ENCODE assay signal across 12 cellular contexts in genomic region chr1:228939001-228939691, GRCh38.
A peak's percentile ranks its signal among the peaks of the same experiment; 100 is the strongest.
DNase-seq lines count a peak whose midpoint lies in the region; ATAC-seq and TF ChIP-seq lines count a peak whose summit lies in the region.
"Had no signal": no experiment of that assay in that cellular context is flagged by ENCODE, and none has a peak within 500 bp of the region (broad histone marks: within the 10 kb centered on the region; RNA-seq: fewer than 3 reads in every experiment).

No MANE protein-coding gene starts in this region.

- no peak overlapping the region for H3K4me3 ChIP-seq in mesenchymal stem cell (ENCODE audit: insufficient read depth in 1 of 2, low read depth in 1 of 2, low read length in 2 of 2)
- H3K4me3 ChIP-seq in thoracic aorta = no peak overlapping the region
- H3K4me3 ChIP-seq: SK-N-MC had no signal

- no peaks in the 10 kb centered on the region for H3K36me3 Mint-ChIP-seq in activated naive CD4-positive, alpha-beta T cell treated with anti-CD3 and anti-CD28 coated beads, Interleukin-2, amount 50 U/mL, for 72 hours
- no peaks in the 10 kb centered on the region for H3K36me3 Mint-ChIP-seq in WTC11
- no peaks in the 10 kb centered on the region for H3K36me3 Mint-ChIP-seq in type B pancreatic cell

- H3K4me1 ChIP-seq in mesenchymal stem cell (ENCODE audit: control insufficient read depth, insufficient read depth, low read depth, low read length) (peaks cover 2% of the 10 kb centered on the region), thoracic aorta (ENCODE audit: control insufficient read depth in 1 of 2, low read depth in 2 of 2) (peaks cover 11 to 36% of the 10 kb centered on the region in 2 donors)

- no peak for TF ChIP-seq CTCF in WTC11 (IDR thresholded peaks at IDR 0.05)
- no peak for TF ChIP-seq CTCF in thoracic aorta (IDR thresholded peaks at IDR 0.05)
- no peak for TF ChIP-seq CTCF in type B pancreatic cell (conservative IDR thresholded peaks at IDR 0.05)

- H3K4me1 Mint-ChIP-seq in WTC11 (peaks cover 50% of the 10 kb centered on the region), type B pancreatic cell (ENCODE audit: unreplicated experiment) (peaks cover 59% of the 10 kb centered on the region)

- no peak overlapping the region for H2BK12ac ChIP-seq in mesenchymal stem cell (ENCODE audit: low read length in 2 of 2)

- H3K27me3 ChIP-seq in mesenchymal stem cell (ENCODE audit: control insufficient read depth in 1 of 2, insufficient read depth in 1 of 2, low read length in 2 of 2) (peaks cover 2 to 15% of the 10 kb centered on the region in 2 experiments), thoracic aorta (replicated peaks; ENCODE audit: insufficient read depth) (no peaks in the 10 kb centered on the region)

- no peak overlapping the region for H3K14ac ChIP-seq in mesenchymal stem cell (ENCODE audit: low read length in 2 of 2)

- H3K79me1 ChIP-seq in mesenchymal stem cell (replicated peaks; ENCODE audit: low read length, poor library complexity, severe bottlenecking) = no peaks in the 10 kb centered on the region

- peak overlapping the region; percentile 56 to 65 for H3K27ac Mint-ChIP-seq in activated naive CD4-positive, alpha-beta T cell treated with anti-CD3 and anti-CD28 coated beads, Interleukin-2, amount 50 U/mL, for 72 hours
- H3K27ac Mint-ChIP-seq in WTC11 = no peak overlapping the region
- H3K27ac Mint-ChIP-seq in type B pancreatic cell = no peak overlapping the region

- H2AK5ac ChIP-seq in mesenchymal stem cell (ENCODE audit: low read length, severe bottlenecking) = no peak overlapping the region

- no peak overlapping the region for H3K23ac ChIP-seq in mesenchymal stem cell (ENCODE audit: low read length in 2 of 2)

- H2BK5ac ChIP-seq in mesenchymal stem cell (ENCODE audit: low read depth, low read length, poor library complexity, severe bottlenecking) = no peak overlapping the region

- H3K4me3 Mint-ChIP-seq in WTC11 = no peak overlapping the region
- H3K4me3 Mint-ChIP-seq in type B pancreatic cell = no peak overlapping the region

- WGBS in mesenchymal stem cell = 95% methylated on average over 5 of the region's 6 CpGs

- CTCF ChIA-PET in WTC11 (lab: Charles Lee) = no interaction called here

- no peak overlapping the region for H2AFZ ChIP-seq in mesenchymal stem cell (ENCODE audit: low read depth, low read length)

- H3K4ac ChIP-seq in mesenchymal stem cell (ENCODE audit: low read depth in 1 of 2, low read length in 2 of 2) = no peak overlapping the region

- POLR2A ChIA-PET in WTC11 (lab: Charles Lee) = no interaction called here

- H3K27ac ChIP-seq in mesenchymal stem cell (ENCODE audit: low read length, poor library complexity, severe bottlenecking) (no peak overlapping the region), thoracic aorta (peak overlapping the region; percentile 87 to 89)
- H3K27ac ChIP-seq: KMS-11, SK-N-MC had no signal

- no peak overlapping the region for H3K4me2 ChIP-seq in mesenchymal stem cell (ENCODE audit: low read length, poor library complexity, severe bottlenecking)
- H3K4me2 ChIP-seq: KMS-11 had no signal

- no peaks in the 10 kb centered on the region for H3K9me3 ChIP-seq in mesenchymal stem cell (ENCODE audit: control insufficient read depth, low read length)
- no peaks in the 10 kb centered on the region for H3K9me3 ChIP-seq in thoracic aorta

- no peak overlapping the region for H3K18ac ChIP-seq in mesenchymal stem cell (ENCODE audit: low read depth in 1 of 2, low read length in 2 of 2)

- no peaks in the 10 kb centered on the region for H3K27me3 Mint-ChIP-seq in WTC11 (ENCODE audit: low read depth)
- H3K27me3 Mint-ChIP-seq in type B pancreatic cell = no peaks in the 10 kb centered on the region

- H3K36me3 ChIP-seq in mesenchymal stem cell (ENCODE audit: control insufficient read depth in 1 of 2, insufficient read depth in 2 of 2, low read depth in 1 of 2, low read length in 2 of 2) (no peaks in the 10 kb centered on the region), thoracic aorta (no peaks in the 10 kb centered on the region)

- H2BK15ac ChIP-seq in mesenchymal stem cell (ENCODE audit: low read depth, poor library complexity, severe bottlenecking) = no peak overlapping the region

- H2BK120ac ChIP-seq in mesenchymal stem cell (ENCODE audit: low read depth, low read length) = no peak overlapping the region

- no peak overlapping the region for H4K8ac ChIP-seq in mesenchymal stem cell (ENCODE audit: low read length)

- H4K91ac ChIP-seq in mesenchymal stem cell (ENCODE audit: low read length) = peak overlapping the region; percentile 28

- ATAC-seq in activated naive CD4-positive, alpha-beta T cell treated with anti-CD3 and anti-CD28 coated beads, Interleukin-2, amount 50 U/mL, for 72 hours = no peak
- ATAC-seq in WTC11 (no peak), thoracic aorta (ENCODE audit: insufficient number of reproducible peaks, low FRiP score, low read depth) (peak; percentile 14)

- no peak for DNase-seq in activated naive CD4-positive, alpha-beta T cell treated with anti-CD3 and anti-CD28 coated beads, Interleukin-2, amount 50 U/mL, for 72 hours (ENCODE audit: low spot score in 2 of 2)
- no peak for DNase-seq in activated naive CD4-positive, alpha-beta T cell (lab: John Stamatoyannopoulos, UW)
- DNase-seq in WTC11 (ENCODE audit: low spot score) (no peak), mesenchymal stem cell (no peak), thoracic aorta (ENCODE audit: low spot score) (no peak), NCI-H774 (lab: John Stamatoyannopoulos, UW) (no peak), NCI-H345 treated with DMSO at 0.1 percent for 48 hours (lab: John Stamatoyannopoulos, UW; ENCODE audit: unreplicated experiment) (no peak), type B pancreatic cell (ENCODE audit: extremely low spot score, unreplicated experiment) (no peak)
- DNase-seq: activated CD4-positive, alpha-beta T cell treated with anti-CD3 and anti-CD28 coated beads, Interleukin-2, amount 50 U/mL, for 48 hours; mammary epithelial cell had no signal

- H3K9ac ChIP-seq in mesenchymal stem cell (ENCODE audit: low read length) = no peak overlapping the region
- H3K9ac ChIP-seq: KMS-11 had no signal

- H3K9me3 Mint-ChIP-seq in activated naive CD4-positive, alpha-beta T cell treated with anti-CD3 and anti-CD28 coated beads, Interleukin-2, amount 50 U/mL, for 72 hours = no peaks in the 10 kb centered on the region
- H3K9me3 Mint-ChIP-seq in WTC11 (no peaks in the 10 kb centered on the region), type B pancreatic cell (no peaks in the 10 kb centered on the region)

TF ChIP-seq in WTC11, 78 proteins besides CTCF, POLR2A, EP300 and RAD21:
- peak; percentile 84 for TF ChIP-seq ZNF423 (CRISPR knock-in tag; IDR thresholded peaks at IDR 0.05)
- TF ChIP-seq RORB (CRISPR knock-in tag; IDR thresholded peaks at IDR 0.05) = no peak
- no peak for TF ChIP-seq ZNF425 (CRISPR knock-in tag; conservative IDR thresholded peaks at IDR 0.05)
- TF ChIP-seq STAT6 (CRISPR knock-in tag; conservative IDR thresholded peaks at IDR 0.05; ENCODE audit: low read depth) = no peak
- no peak for TF ChIP-seq IRF2 (CRISPR knock-in tag; IDR thresholded peaks at IDR 0.05; ENCODE audit: borderline replicate concordance, low read depth)
- no peak for TF ChIP-seq CREB1 (CRISPR knock-in tag; IDR thresholded peaks at IDR 0.05)
- no peak for TF ChIP-seq MYBL2 (CRISPR knock-in tag; IDR thresholded peaks at IDR 0.05)
TF ChIP-seq in WTC11: peak in this region for 1.

Comparison
In these comparisons a context has a peak if more than half of its experiments do, and no peak if none do; other contexts are left out.
1. H3K27ac Mint-ChIP-seq: peak in activated naive CD4-positive, alpha-beta T cell treated with anti-CD3 and anti-CD28 coated beads, Interleukin-2, amount 50 U/mL, for 72 hours (2 of 2); none in WTC11 (single experiment) and type B pancreatic cell (single experiment).